Comparison of ENCODE assay signal across 33 cellular contexts in the genomic region with DNA sequence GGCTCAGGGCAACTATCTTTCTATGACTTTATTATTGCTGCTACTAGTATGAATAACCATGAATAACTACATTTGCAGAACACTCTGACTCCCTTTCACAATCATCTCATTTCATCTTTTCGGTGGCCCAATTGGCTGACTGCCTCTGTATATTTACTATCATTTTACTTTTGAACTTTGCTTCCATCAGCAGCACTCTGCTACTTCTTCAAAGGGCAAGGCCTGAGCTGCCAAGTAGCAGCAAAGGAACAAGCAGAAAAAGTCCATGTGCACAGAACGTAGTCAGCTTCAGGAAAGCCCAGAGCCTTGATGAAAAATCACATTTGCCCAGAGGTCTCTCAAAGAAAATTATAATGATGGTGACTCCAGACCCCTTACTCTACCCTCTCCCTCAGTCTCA.
"Had no signal": no experiment of that assay in that cellular context is flagged by ENCODE, and none has a peak within 500 bp of the region (broad histone marks: within the 10 kb centered on the region; RNA-seq: fewer than 3 reads in every experiment).

No MANE protein-coding gene starts in this region.

- H3K4me2 ChIP-seq: KMS-11, SK-N-SH had no signal

- FAIRE-seq: astrocyte, TTC549 had no signal

- DNase-seq: activated CD4-positive, alpha-beta T cell treated with anti-CD3 and anti-CD28 coated beads for 36 hours; activated CD4-positive, alpha-beta T cell treated with anti-CD3 and anti-CD28 coated beads, Interleukin-2, amount 10 ng/mL, durations not matched to agents 7 days and 5 days; activated CD4-positive, alpha-beta T cell treated with anti-CD3 and anti-CD28 coated beads, Interleukin-2, amount 50 U/mL, for 48 hours; activated CD8-positive, alpha-beta T cell treated with anti-CD3 and anti-CD28 coated beads, Interleukin-2, amount 10 ng/mL, durations not matched to agents 7 days and 5 days; activated gamma-delta T cell; activated naive CD4-positive, alpha-beta T cell treated with Interleukin-2 at 50 U/mL for 16 hours; activated naive CD8-positive, alpha-beta T cell treated with anti-CD3 and anti-CD28 coated beads, Interleukin-2, amount 10 ng/mL, durations not matched to agents 7 days and 5 days; activated T-cell treated with anti-CD3 and anti-CD28 coated beads, Interleukin-2, amount 50 U/mL, for 24 hours; amygdala; body of pancreas; caudate nucleus; MM.1S; MV-4-11; NCI-H1436 treated with DMSO at 0.1 percent for 48 hours; NCI-H1694 treated with DMSO at 0.1 percent for 48 hours; NCI-H2029; NCI-H2107; NCI-H2171; NCI-H510A; NCI-H526; NCI-H748 treated with DMSO at 0.1 percent for 48 hours; NK-92 treated with Interleukin-12 subunit alpha and Interleukin-12 subunit beta, amount 100 ng/mL, for 24 hours; PC-3; Peyer's patch; RPMI8226; SHP77 treated with DMSO at 0.1 percent for 48 hours; SK-N-SH had no signal

- H3K9ac ChIP-seq: KMS-11, SK-N-SH had no signal

- ATAC-seq: activated CD4-positive, alpha-beta T cell treated with anti-CD3 and anti-CD28 coated beads for 36 hours; activated CD4-positive, CD25-positive, alpha-beta regulatory T cell treated with anti-CD3 and anti-CD28 coated beads, Interleukin-2, amount 50 U/mL, for 24 hours; activated CD8-positive, alpha-beta T cell treated with anti-CD3 and anti-CD28 coated beads, Interleukin-2, amount 10 ng/mL, durations not matched to agents 7 days and 5 days; body of pancreas; PC-3 had no signal

- H3K4me1 ChIP-seq: body of pancreas, breast epithelium, Peyer's patch had no signal

- H3K27me3 ChIP-seq: body of pancreas, breast epithelium, Peyer's patch, SJSA1 had no signal

- H3K36me3 ChIP-seq: breast epithelium, Peyer's patch, SJSA1 had no signal

- H3K9me3 ChIP-seq: body of pancreas, breast epithelium, Peyer's patch, SJSA1, SK-N-SH had no signal

- H3K27ac ChIP-seq: body of pancreas, breast epithelium, KMS-11, Peyer's patch, SJSA1 had no signal

- H3K4me3 ChIP-seq: body of pancreas, breast epithelium, Peyer's patch, SJSA1 had no signal
